Comparison of ENCODE assay signal across 26 cellular contexts in the genomic region with DNA sequence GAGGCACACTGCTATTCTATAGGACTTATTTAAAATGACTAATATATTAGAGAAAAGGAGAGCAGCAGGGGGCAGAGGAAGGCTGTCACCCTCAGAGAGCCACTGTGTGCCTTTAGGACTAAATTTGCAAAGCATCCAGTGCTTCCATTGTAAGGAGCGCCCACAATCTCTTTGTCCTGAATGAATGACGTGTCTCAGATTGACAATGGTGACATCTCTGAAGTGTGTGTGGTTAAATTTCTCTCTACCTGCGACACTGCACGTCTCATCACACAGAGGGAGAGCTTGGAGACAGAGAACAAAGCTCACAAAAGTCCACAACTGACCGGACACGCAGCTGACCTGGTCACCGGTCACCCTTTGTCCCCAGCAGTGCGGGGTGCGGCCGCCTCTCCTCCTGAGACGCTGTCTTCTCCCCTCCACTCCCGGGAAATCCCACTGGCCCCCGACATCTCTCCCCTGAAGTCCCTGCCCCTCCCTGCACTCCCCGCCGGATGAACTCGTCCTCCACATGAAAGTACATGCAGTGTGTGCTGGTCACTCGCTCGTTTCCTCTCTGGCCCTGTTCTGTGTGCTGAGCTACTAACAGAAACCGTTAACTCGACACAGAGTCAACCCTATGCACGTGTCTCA.
DNase-seq lines count a peak whose midpoint lies in the region; ATAC-seq and TF ChIP-seq lines count a peak whose summit lies in the region.
"Had no signal": no experiment of that assay in that cellular context is flagged by ENCODE, and none has a peak within 500 bp of the region (broad histone marks: within the 10 kb centered on the region; RNA-seq: fewer than 3 reads in every experiment).

No MANE protein-coding gene starts in this region.

- H3K4me1 ChIP-seq in HUES6 (ENCODE audit: control insufficient read depth, insufficient read depth, low read length), result peaks cover 28% of the 10 kb centered on the region
- H3K4me1 ChIP-seq in mesendoderm (ENCODE audit: control insufficient read depth, low read depth, low read length), result no peaks in the 10 kb centered on the region
- H3K4me1 ChIP-seq in smooth muscle cell (ENCODE audit: low read depth), result peaks cover 10% of the 10 kb centered on the region
- H3K4me1 ChIP-seq: Peyer's patch, testis had no signal

- no peak overlapping the region for H4K8ac ChIP-seq in mesendoderm (ENCODE audit: low read depth, low read length)

- H3K27me3 ChIP-seq in HUES6 (ENCODE audit: control insufficient read depth, insufficient read depth, low read length) (no peaks in the 10 kb centered on the region), mesendoderm (ENCODE audit: insufficient read depth, low read length, poor library complexity) (no peaks in the 10 kb centered on the region), smooth muscle cell (ENCODE audit: low read depth) (no peaks in the 10 kb centered on the region)
- H3K27me3 ChIP-seq: Peyer's patch, testis, vagina had no signal

- H3K4me1 Mint-ChIP-seq in endothelial cell (ENCODE audit: unreplicated experiment), result peaks cover 3% of the 10 kb centered on the region
- peaks cover 6% of the 10 kb centered on the region for H3K4me1 Mint-ChIP-seq in stimulated activated naive CD8-positive, alpha-beta T cell treated with anti-CD3 and anti-CD28 coated beads, Interleukin-15, amount 100 ng/mL, for 72 hours

- no CpG with 5 or more reads among the region's 21 CpGs for WGBS in mesendoderm (ENCODE audit: extremely low coverage, insufficient coverage, low lambda C conversion rate)
- 78% methylated on average over 21 of the region's 21 CpGs for WGBS in smooth muscle cell (ENCODE audit: low lambda C conversion rate)

- no peaks in the 10 kb centered on the region for H3K79me1 ChIP-seq in mesendoderm (ENCODE audit: low read length)

- no peak for DNase-seq in endothelial cell (ENCODE audit: low spot score)
- DNase-seq in mesendoderm, result no peak
- DNase-seq in smooth muscle cell (lab: John Stamatoyannopoulos, UW; ENCODE audit: unreplicated experiment), result no peak
- DNase-seq in amygdala (lab: John Stamatoyannopoulos, UW), result no peak
- no peak for DNase-seq in NCI-H146 treated with DMSO at 0.1 percent for 48 hours (lab: John Stamatoyannopoulos, UW; ENCODE audit: unreplicated experiment)
- DNase-seq in stimulated activated naive CD8-positive, alpha-beta T cell treated with anti-CD3 and anti-CD28 coated beads, Interleukin-15, amount 100 ng/mL, for 72 hours, result no peak
- DNase-seq: activated CD4-positive, CD25-positive, alpha-beta regulatory T cell treated with anti-CD3 and anti-CD28 coated beads, Interleukin-2, amount 50 U/mL, for 72 hours; activated CD8-positive, alpha-beta T cell treated with anti-CD3 and anti-CD28 coated beads for 36 hours; activated effector memory CD4-positive, alpha-beta T cell treated with anti-CD3 and anti-CD28 coated beads, Interleukin-2, amount 50 U/mL, for 16 hours; activated T-cell treated with anti-CD3 and anti-CD28 coated beads for 4 hours; effector memory CD4-positive, alpha-beta T cell; hippocampal formation; KBM-7; lower lobe of right lung; NCI-H1436 treated with DMSO at 0.1 percent for 48 hours; NCI-H2171 treated with DMSO at 0.1 percent for 48 hours; NCI-H524 treated with DMSO at 0.1 percent for 48 hours; stimulated activated CD4-positive, alpha-beta T cell treated with anti-CD3 and anti-CD28 coated beads, Interleukin-4, amount 100 ng/mL, for 1 hour; stimulated activated naive B cell treated with anti-CD40 and anti-IgM and Interleukin-4, amounts not matched to agents 10 μg/mL and 1 μg/mL and 100 μg/mL, for 72 hours; testis had no signal

- TF ChIP-seq CTCF in endothelial cell (IDR thresholded peaks at IDR 0.05; ENCODE audit: unreplicated experiment), result no peak
- no peak for TF ChIP-seq CTCF in smooth muscle cell (IDR thresholded peaks at IDR 0.05; ENCODE audit: borderline replicate concordance, insufficient read depth, poor library complexity, severe bottlenecking)

- no peak overlapping the region for H3K23ac ChIP-seq in mesendoderm (ENCODE audit: low read length)

- H3K27ac ChIP-seq in HUES6 (ENCODE audit: low read depth, low read length) (0 out of 2 replicates have a peak overlapping the region, but pooled peaks have one; percentile 34), mesendoderm (ENCODE audit: low read depth, low read length) (no peak overlapping the region), smooth muscle cell (ENCODE audit: low read depth) (peak overlapping the region; percentile 67)
- H3K27ac ChIP-seq: lower lobe of right lung, Peyer's patch, testis, vagina had no signal

- H3K27me3 Mint-ChIP-seq in endothelial cell (ENCODE audit: unreplicated experiment), result peaks cover 16% of the 10 kb centered on the region
- peaks cover 65% of the 10 kb centered on the region for H3K27me3 Mint-ChIP-seq in stimulated activated naive CD8-positive, alpha-beta T cell treated with anti-CD3 and anti-CD28 coated beads, Interleukin-15, amount 100 ng/mL, for 72 hours

- no peaks in the 10 kb centered on the region for H3K9me3 Mint-ChIP-seq in endothelial cell (ENCODE audit: unreplicated experiment)
- no peaks in the 10 kb centered on the region for H3K9me3 Mint-ChIP-seq in stimulated activated naive CD8-positive, alpha-beta T cell treated with anti-CD3 and anti-CD28 coated beads, Interleukin-15, amount 100 ng/mL, for 72 hours
- H3K9me3 Mint-ChIP-seq: activated CD8-positive, alpha-beta T cell treated with anti-CD3 and anti-CD28 coated beads for 36 hours; brain; CD14-positive monocyte; stimulated activated naive B cell treated with anti-CD40 and anti-IgM and Interleukin-4, amounts not matched to agents 10 μg/mL and 1 μg/mL and 100 μg/mL, for 72 hours had no signal

- H3K56ac ChIP-seq in mesendoderm (ENCODE audit: low read length), result peak overlapping the region; percentile 58

- peaks cover 80% of the 10 kb centered on the region for H3F3A ChIP-seq in smooth muscle cell (ENCODE audit: low read depth)

- no peak overlapping the region for H3K18ac ChIP-seq in mesendoderm (ENCODE audit: low read length)

- H3K36me3 ChIP-seq in HUES6 (ENCODE audit: control insufficient read depth, insufficient read depth, low read length), result peaks cover 34% of the 10 kb centered on the region
- peaks cover 4% of the 10 kb centered on the region for H3K36me3 ChIP-seq in mesendoderm (ENCODE audit: control insufficient read depth, insufficient read depth, low read length)
- no peaks in the 10 kb centered on the region for H3K36me3 ChIP-seq in smooth muscle cell (ENCODE audit: low read depth)

- no peak overlapping the region for H2BK5ac ChIP-seq in mesendoderm (ENCODE audit: low read length)

- H3K4me3 ChIP-seq in HUES6 (ENCODE audit: low read depth, low read length) (no peak overlapping the region), mesendoderm (ENCODE audit: low read length) (no peak overlapping the region), smooth muscle cell (no peak overlapping the region)
- H3K4me3 ChIP-seq: lower lobe of right lung, Peyer's patch, testis, vagina had no signal

- H3K36me3 Mint-ChIP-seq in endothelial cell (ENCODE audit: low read depth, unreplicated experiment), result peaks cover 60% of the 10 kb centered on the region
- H3K36me3 Mint-ChIP-seq: CD14-positive monocyte; stimulated activated naive B cell treated with anti-CD40 and anti-IgM and Interleukin-4, amounts not matched to agents 10 μg/mL and 1 μg/mL and 100 μg/mL, for 72 hours had no signal

- H3K4me2 ChIP-seq in mesendoderm (ENCODE audit: low read length), result no peak overlapping the region
- no peak overlapping the region for H3K4me2 ChIP-seq in smooth muscle cell

- H3K4me3 Mint-ChIP-seq in endothelial cell (ENCODE audit: unreplicated experiment), result peak overlapping the region; percentile 56
- H3K4me3 Mint-ChIP-seq in stimulated activated naive CD8-positive, alpha-beta T cell treated with anti-CD3 and anti-CD28 coated beads, Interleukin-15, amount 100 ng/mL, for 72 hours, result no peak overlapping the region
- H3K4me3 Mint-ChIP-seq: activated CD8-positive, alpha-beta T cell treated with anti-CD3 and anti-CD28 coated beads for 36 hours; brain; stimulated activated naive B cell treated with anti-CD40 and anti-IgM and Interleukin-4, amounts not matched to agents 10 μg/mL and 1 μg/mL and 100 μg/mL, for 72 hours had no signal

- H3K9ac ChIP-seq in HUES6 (ENCODE audit: low read length) (peak overlapping the region; percentile 48), mesendoderm (ENCODE audit: low read length) (no peak overlapping the region), smooth muscle cell (ENCODE audit: low read depth) (no peak overlapping the region)

- H3K79me2 ChIP-seq in mesendoderm (ENCODE audit: control insufficient read depth, insufficient read depth, low read length), result no peaks in the 10 kb centered on the region
- H3K79me2 ChIP-seq in smooth muscle cell (ENCODE audit: low read depth), result peaks cover 6% of the 10 kb centered on the region

- ATAC-seq in stimulated activated naive CD8-positive, alpha-beta T cell treated with anti-CD3 and anti-CD28 coated beads, Interleukin-15, amount 100 ng/mL, for 72 hours, result no peak
- ATAC-seq: activated CD8-positive, alpha-beta T cell treated with anti-CD3 and anti-CD28 coated beads for 36 hours; esophagus mucosa; stimulated activated naive B cell treated with anti-CD40 and anti-IgM and Interleukin-4, amounts not matched to agents 10 μg/mL and 1 μg/mL and 100 μg/mL, for 72 hours had no signal

- H2AFZ ChIP-seq in smooth muscle cell (ENCODE audit: low read depth), result no peak overlapping the region

- H3K9me3 ChIP-seq in HUES6 (ENCODE audit: control insufficient read depth, insufficient read depth, low read depth, low read length) (no peaks in the 10 kb centered on the region), smooth muscle cell (replicated peaks; ENCODE audit: low read depth) (no peaks in the 10 kb centered on the region)
- H3K9me3 ChIP-seq: lower lobe of right lung, Peyer's patch, testis, vagina had no signal

- no peak overlapping the region for H2AK5ac ChIP-seq in mesendoderm (ENCODE audit: low read length)

- H4K5ac ChIP-seq in mesendoderm (ENCODE audit: low read length), result no peak overlapping the region

- no peak overlapping the region for H3K4ac ChIP-seq in mesendoderm (ENCODE audit: low read depth, low read length)

- H4K20me1 ChIP-seq in smooth muscle cell (ENCODE audit: low read depth), result peaks cover 48% of the 10 kb centered on the region

- H3K27ac Mint-ChIP-seq in endothelial cell (ENCODE audit: unreplicated experiment), result peak overlapping the region; percentile 39
- no peak overlapping the region for H3K27ac Mint-ChIP-seq in stimulated activated naive CD8-positive, alpha-beta T cell treated with anti-CD3 and anti-CD28 coated beads, Interleukin-15, amount 100 ng/mL, for 72 hours
- H3K27ac Mint-ChIP-seq: activated CD8-positive, alpha-beta T cell treated with anti-CD3 and anti-CD28 coated beads for 36 hours; CD14-positive monocyte; stimulated activated naive B cell treated with anti-CD40 and anti-IgM and Interleukin-4, amounts not matched to agents 10 μg/mL and 1 μg/mL and 100 μg/mL, for 72 hours had no signal

- H2BK120ac ChIP-seq in mesendoderm (ENCODE audit: low read depth, low read length), result no peak overlapping the region

- H2BK15ac ChIP-seq in mesendoderm (replicated peaks; ENCODE audit: low read depth), result no peak overlapping the region
